Comparison of ENCODE assay signal across 20 cellular contexts in genomic region chr22:35870517-35871275, GRCh38.
"Had no signal": no experiment of that assay in that cellular context is flagged by ENCODE, and none has a peak within 500 bp of the region (broad histone marks: within the 10 kb centered on the region; RNA-seq: fewer than 3 reads in every experiment).

No MANE protein-coding gene starts in this region.

- ATAC-seq: mucosa of descending colon had no signal

- H3K27ac ChIP-seq: ovary, thyroid gland, WERI-Rb-1 had no signal

- H3K27ac Mint-ChIP-seq: activated naive CD8-positive, alpha-beta T cell treated with anti-CD3 and anti-CD28 coated beads for 36 hours; activated T-helper 1 cell treated with anti-CD3 and anti-CD28 coated beads, Interleukin-12 subunit alpha, Interleukin-12 subunit beta, Interleukin-2, Interleukin-4 antibody, amounts not matched to agents 30 ng/mL and 10 ng/mL and 1 ng/mL, durations not matched to agents 14 hours and 24 hours and 36 hours; endodermal cell had no signal

- H3K9me3 Mint-ChIP-seq: activated naive CD8-positive, alpha-beta T cell treated with anti-CD3 and anti-CD28 coated beads for 36 hours; activated T-helper 1 cell treated with anti-CD3 and anti-CD28 coated beads, Interleukin-12 subunit alpha, Interleukin-12 subunit beta, Interleukin-2, Interleukin-4 antibody, amounts not matched to agents 30 ng/mL and 10 ng/mL and 1 ng/mL, durations not matched to agents 14 hours and 24 hours and 36 hours had no signal

- H3K4me3 Mint-ChIP-seq: activated naive CD8-positive, alpha-beta T cell treated with anti-CD3 and anti-CD28 coated beads for 36 hours; activated T-helper 1 cell treated with anti-CD3 and anti-CD28 coated beads, Interleukin-12 subunit alpha, Interleukin-12 subunit beta, Interleukin-2, Interleukin-4 antibody, amounts not matched to agents 30 ng/mL and 10 ng/mL and 1 ng/mL, durations not matched to agents 14 hours and 24 hours and 36 hours; endodermal cell; naive B cell had no signal

- H3K4me1 Mint-ChIP-seq: activated naive CD8-positive, alpha-beta T cell treated with anti-CD3 and anti-CD28 coated beads for 36 hours; naive B cell had no signal

- H3K36me3 ChIP-seq: ovary, thyroid gland, WERI-Rb-1 had no signal

- H3K4me3 ChIP-seq: mucosa of descending colon, ovary, thyroid gland had no signal

- H3K9me3 ChIP-seq: mucosa of descending colon, ovary, thyroid gland had no signal

- H3K27me3 ChIP-seq: ovary, thyroid gland had no signal

- DNase-seq: activated CD4-positive, alpha-beta T cell treated with anti-CD3 and anti-CD28 coated beads for 1 hour; activated CD4-positive, alpha-beta T cell treated with anti-CD3 and anti-CD28 coated beads, Interleukin-2, amount 50 U/mL, for 48 hours; activated gamma-delta T cell treated with Interleukin-2 at 50 U/mL for 16 hours; activated naive CD8-positive, alpha-beta T cell treated with anti-CD3 and anti-CD28 coated beads for 36 hours; activated T-cell treated with anti-CD3 and anti-CD28 coated beads for 4 hours; amniotic stem cell; caudate nucleus; endodermal cell; foreskin melanocyte; kidney; mesenchymal stem cell; mucosa of descending colon; naive B cell; ovary; stimulated activated CD8-positive, alpha-beta memory T cell treated with anti-CD3 and anti-CD28 coated beads, Interleukin-4, amount 100 ng/mL, for 48 hours; stimulated activated naive CD4-positive, alpha-beta T cell; T-helper 2 cell; thyroid gland; WERI-Rb-1 had no signal

- H3K36me3 Mint-ChIP-seq: activated naive CD8-positive, alpha-beta T cell treated with anti-CD3 and anti-CD28 coated beads for 36 hours; naive B cell had no signal
